Comparison of ENCODE assay signal across 10 cellular contexts in genomic region chr5:1793301-1793740, GRCh38. TPM values are rescaled to one million over a fixed set of nuclear protein-coding genes. Genes with fewer than 3 reads are reported as not detected.
DNase-seq lines count a peak whose midpoint lies in the region; ATAC-seq and TF ChIP-seq lines count a peak whose summit lies in the region.
"Had no signal": no experiment of that assay in that cellular context is flagged by ENCODE, and none has a peak within 500 bp of the region (broad histone marks: within the 10 kb centered on the region; RNA-seq: fewer than 3 reads in every experiment).

No MANE protein-coding gene starts in this region.

- intact Hi-C loops in Calu3 (cut with micrococcal nuclease; ENCODE audit: unreplicated experiment) = no loop called here

- peaks cover 30% of the 10 kb centered on the region for H3K36me3 Mint-ChIP-seq in activated CD4-positive, alpha-beta memory T cell treated with anti-CD3 and anti-CD28 coated beads, Interleukin-2, amount 10 ng/mL, durations not matched to agents 7 days and 5 days (ENCODE audit: low read depth)
- H3K36me3 Mint-ChIP-seq in memory B cell (no peaks in the 10 kb centered on the region), Calu3 (ENCODE audit: insufficient read depth, unreplicated experiment) (peaks cover 22% of the 10 kb centered on the region)

- no peak for ATAC-seq in memory B cell (ENCODE audit: low read depth)

- CTCF ChIA-PET in activated CD4-positive, alpha-beta memory T cell treated with anti-CD3 and anti-CD28 coated beads, Interleukin-2, amount 10 ng/mL, durations not matched to agents 7 days and 5 days (lab: Charles Lee) = interaction anchor here (1.0 to 1.2 kb wide), 4 partner anchors 7 to 223 kb away, joined by 3 to 9 read pairs (median 3); no protein-coding TSS in a partner anchor
- CTCF ChIA-PET in Calu3 (lab: Charles Lee) = no interaction called here

- no peaks in the 10 kb centered on the region for H3K27me3 Mint-ChIP-seq in activated CD4-positive, alpha-beta memory T cell treated with anti-CD3 and anti-CD28 coated beads, Interleukin-2, amount 10 ng/mL, durations not matched to agents 7 days and 5 days
- no peaks in the 10 kb centered on the region for H3K27me3 Mint-ChIP-seq in memory B cell
- H3K27me3 Mint-ChIP-seq in Calu3 (ENCODE audit: unreplicated experiment) = no peaks in the 10 kb centered on the region

- no peaks in the 10 kb centered on the region for H3K9me3 Mint-ChIP-seq in activated CD4-positive, alpha-beta memory T cell treated with anti-CD3 and anti-CD28 coated beads, Interleukin-2, amount 10 ng/mL, durations not matched to agents 7 days and 5 days
- H3K9me3 Mint-ChIP-seq in memory B cell (no peaks in the 10 kb centered on the region), Calu3 (ENCODE audit: low read depth, unreplicated experiment) (no peaks in the 10 kb centered on the region)
- H3K9me3 Mint-ChIP-seq: mesothelial cell of epicardium had no signal

- no peak for TF ChIP-seq CTCF in Calu3 (IDR thresholded peaks at IDR 0.05; ENCODE audit: unreplicated experiment)

- BruUV-seq in Calu3 (replicated peaks; lab: Mats Ljungman, UMichigan) = no TSS peak

- H3K4me1 Mint-ChIP-seq in activated CD4-positive, alpha-beta memory T cell treated with anti-CD3 and anti-CD28 coated beads, Interleukin-2, amount 10 ng/mL, durations not matched to agents 7 days and 5 days = peaks cover 85% of the 10 kb centered on the region
- H3K4me1 Mint-ChIP-seq in memory B cell = peaks cover 24% of the 10 kb centered on the region
- peaks cover 30% of the 10 kb centered on the region for H3K4me1 Mint-ChIP-seq in Calu3 (ENCODE audit: low read depth, unreplicated experiment)

- H3K27ac Mint-ChIP-seq in activated CD4-positive, alpha-beta memory T cell treated with anti-CD3 and anti-CD28 coated beads, Interleukin-2, amount 10 ng/mL, durations not matched to agents 7 days and 5 days = peak overlapping the region; percentile 98
- H3K27ac Mint-ChIP-seq in memory B cell (peak overlapping the region; percentile 84), Calu3 (ENCODE audit: unreplicated experiment) (no peak overlapping the region)
- H3K27ac Mint-ChIP-seq: mesothelial cell of epicardium had no signal

- H3K4me3 Mint-ChIP-seq in activated CD4-positive, alpha-beta memory T cell treated with anti-CD3 and anti-CD28 coated beads, Interleukin-2, amount 10 ng/mL, durations not matched to agents 7 days and 5 days = peak overlapping the region; percentile 88
- peak overlapping the region; percentile 78 for H3K4me3 Mint-ChIP-seq in memory B cell
- no peak overlapping the region for H3K4me3 Mint-ChIP-seq in Calu3 (ENCODE audit: low read depth, unreplicated experiment)
- H3K4me3 Mint-ChIP-seq: CD14-positive monocyte, mesothelial cell of epicardium had no signal

- peak; percentile 62 for DNase-seq in stimulated activated naive CD4-positive, alpha-beta T cell treated with Interleukin-2 at 50 U/mL for 16 hours (lab: John Stamatoyannopoulos, UW)
- no peak for DNase-seq in stimulated activated naive CD4-positive, alpha-beta T cell (lab: John Stamatoyannopoulos, UW)
- DNase-seq in activated CD4-positive, alpha-beta memory T cell treated with anti-CD3 and anti-CD28 coated beads, Interleukin-2, amount 10 ng/mL, durations not matched to agents 7 days and 5 days = peak; percentile 37
- DNase-seq in memory B cell (ENCODE audit: low spot score in 2 of 2) = no peak
- no peak for DNase-seq in amygdala (lab: John Stamatoyannopoulos, UW)
- DNase-seq in ureter (ENCODE audit: low spot score) = no peak
- no peak for DNase-seq in Calu3
- no peak for DNase-seq in NCI-H82 (lab: John Stamatoyannopoulos, UW)

- POLR2A ChIA-PET in activated CD4-positive, alpha-beta memory T cell treated with anti-CD3 and anti-CD28 coated beads, Interleukin-2, amount 10 ng/mL, durations not matched to agents 7 days and 5 days (lab: Charles Lee) = interaction anchor here (0.9 to 2.0 kb wide), 5 partner anchors 9 to 271 kb away, joined by 3 to 46 read pairs (median 4); partner anchors contain the start of gene NDUFS6

RNA-seq across cellular contexts. Expression of gene MRPL36, which starts 6.3 kb away (rescaled TPM):
- total RNA-seq in activated CD4-positive, alpha-beta memory T cell treated with anti-CD3 and anti-CD28 coated beads, Interleukin-2, amount 10 ng/mL, durations not matched to agents 7 days and 5 days = 10 to 100 TPM; 44.5 to 44.8 TPM
- total RNA-seq in ureter (33.2 TPM), Calu3 (2022) (45.8 and 55.5 TPM in 2 replicates)

RNA-seq across cellular contexts. Expression of gene NDUFS6, which starts 7.9 kb away (rescaled TPM):
- 10 to 100 TPM; 25.4 to 29.2 TPM for total RNA-seq in activated CD4-positive, alpha-beta memory T cell treated with anti-CD3 and anti-CD28 coated beads, Interleukin-2, amount 10 ng/mL, durations not matched to agents 7 days and 5 days
- total RNA-seq in ureter (22.9 TPM), Calu3 (2022) (42.5 and 44.7 TPM in 2 replicates)

Comparison
In these comparisons a context has a peak if more than half of its experiments do, and no peak if none do; other contexts are left out.
1. DNase-seq: peak in stimulated activated naive CD4-positive, alpha-beta T cell treated with Interleukin-2 at 50 U/mL for 16 hours (single experiment) and activated CD4-positive, alpha-beta memory T cell treated with anti-CD3 and anti-CD28 coated beads, Interleukin-2, amount 10 ng/mL, durations not matched to agents 7 days and 5 days (single experiment); none in stimulated activated naive CD4-positive, alpha-beta T cell (0 of 6), memory B cell (0 of 2), amygdala (0 of 56), ureter (single experiment), Calu3 (single experiment) and NCI-H82 (single experiment).